11 cellular contexts compared by ENCODE assay signal in the genomic region with DNA sequence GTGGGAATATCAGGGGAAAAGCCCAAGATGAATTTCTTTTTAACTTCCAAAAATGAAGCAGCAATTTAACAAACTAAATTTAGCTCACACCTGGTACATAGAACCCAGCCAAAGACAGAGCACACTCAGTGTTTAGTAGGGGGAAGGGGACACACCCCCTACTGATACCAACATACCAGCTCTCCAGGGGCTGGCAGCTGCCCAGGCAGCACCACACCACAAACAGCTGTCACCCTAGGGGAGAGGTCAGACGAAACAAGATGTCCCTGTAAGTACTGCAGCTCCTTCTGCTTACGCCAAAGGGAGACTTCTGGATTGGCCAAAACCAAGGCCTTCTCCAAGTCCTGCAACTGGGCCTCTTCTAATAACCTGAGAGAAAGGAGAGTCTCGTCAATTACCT. TPM values are rescaled to one million over a fixed set of nuclear protein-coding genes. Genes with fewer than 3 reads are reported as not detected.
DNase-seq lines count a peak whose midpoint lies in the region; ATAC-seq, FAIRE-seq and TF ChIP-seq lines count a peak whose summit lies in the region.
"Had no signal": no experiment of that assay in that cellular context is flagged by ENCODE, and none has a peak within 500 bp of the region (broad histone marks: within the 10 kb centered on the region; RNA-seq: fewer than 3 reads in every experiment).

No MANE protein-coding gene starts in this region.

- H3K27ac ChIP-seq in CD4-positive, CD25-positive, alpha-beta regulatory T cell (ENCODE audit: insufficient read depth, low read length, poor library complexity, severe bottlenecking): no peak overlapping the region
- H3K27ac ChIP-seq: right lobe of liver had no signal

- no peaks in the 10 kb centered on the region for H3K9me3 Mint-ChIP-seq in CD4-positive, CD25-positive, alpha-beta regulatory T cell
- no peaks in the 10 kb centered on the region for H3K9me3 Mint-ChIP-seq in activated CD8-positive, alpha-beta T cell treated with anti-CD3 and anti-CD28 coated beads for 36 hours
- H3K9me3 Mint-ChIP-seq: naive B cell had no signal

- POLR2A ChIA-PET in activated CD8-positive, alpha-beta T cell treated with anti-CD3 and anti-CD28 coated beads for 36 hours (lab: Charles Lee): interaction anchor here (1.2 to 2.9 kb wide), 2 partner anchors 12 to 20 kb away, joined by 3 to 12 read pairs; no protein-coding TSS in a partner anchor

- no peak for TF ChIP-seq POLR2A in GM12891 (IDR thresholded peaks at IDR 0.05; ENCODE audit: low read depth, low read length)

- peak; percentile 20 for FAIRE-seq in GM12891 (lab: Jason Lieb, UNC)

- peaks cover 25% of the 10 kb centered on the region for H3K36me3 Mint-ChIP-seq in CD4-positive, CD25-positive, alpha-beta regulatory T cell
- H3K36me3 Mint-ChIP-seq in activated CD8-positive, alpha-beta T cell treated with anti-CD3 and anti-CD28 coated beads for 36 hours (ENCODE audit: low read depth): peaks cover 56% of the 10 kb centered on the region

- no peaks in the 10 kb centered on the region for H3K9me3 ChIP-seq in CD4-positive, CD25-positive, alpha-beta regulatory T cell (ENCODE audit: control insufficient read depth in 2 of 2, low read length in 2 of 2)
- H3K9me3 ChIP-seq: right lobe of liver had no signal

- peaks cover 16% of the 10 kb centered on the region for H3K4me1 ChIP-seq in CD4-positive, CD25-positive, alpha-beta regulatory T cell (ENCODE audit: control insufficient read depth, insufficient read depth, low read length, poor library complexity, severe bottlenecking)

- no peaks in the 10 kb centered on the region for H3K27me3 ChIP-seq in CD4-positive, CD25-positive, alpha-beta regulatory T cell (ENCODE audit: control insufficient read depth, insufficient read depth, low read length)
- H3K27me3 ChIP-seq: right lobe of liver had no signal

- peak overlapping the region; percentile 72 to 85 (median 80) for H3K4me3 Mint-ChIP-seq in CD4-positive, CD25-positive, alpha-beta regulatory T cell
- no peak overlapping the region for H3K4me3 Mint-ChIP-seq in activated CD8-positive, alpha-beta T cell treated with anti-CD3 and anti-CD28 coated beads for 36 hours

- CTCF ChIA-PET in activated CD8-positive, alpha-beta T cell treated with anti-CD3 and anti-CD28 coated beads for 36 hours (lab: Charles Lee): interaction anchor here (0.8 to 2.3 kb wide), 7 partner anchors 15 to 686 kb away, joined by 3 to 7 read pairs (median 3); partner anchors contain the start of gene MDN1

- no peak overlapping the region for H3K4me3 ChIP-seq in CD4-positive, CD25-positive, alpha-beta regulatory T cell (ENCODE audit: low read depth, low read length)
- H3K4me3 ChIP-seq: right lobe of liver had no signal

- peaks cover 39% of the 10 kb centered on the region for H3K36me3 ChIP-seq in CD4-positive, CD25-positive, alpha-beta regulatory T cell (ENCODE audit: control insufficient read depth, insufficient read depth, low read length)

- H3K27ac Mint-ChIP-seq in CD4-positive, CD25-positive, alpha-beta regulatory T cell: peak overlapping the region in 2 of 3 donors; percentile 70 to 74
- H3K27ac Mint-ChIP-seq in activated CD8-positive, alpha-beta T cell treated with anti-CD3 and anti-CD28 coated beads for 36 hours: peak overlapping the region; percentile 90

- no peak for TF ChIP-seq CTCF in activated CD8-positive, alpha-beta T cell treated with anti-CD3 and anti-CD28 coated beads for 36 hours (IDR thresholded peaks at IDR 0.05)

- no peak for DNase-seq in CD4-positive, CD25-positive, alpha-beta regulatory T cell
- no peak for DNase-seq in GM12891 (ENCODE audit: insufficient read length, low spot score)
- DNase-seq in activated CD8-positive, alpha-beta T cell treated with anti-CD3 and anti-CD28 coated beads for 36 hours: no peak
- DNase-seq in left ventricle myocardium superior: peak; percentile 85
- no peak for DNase-seq in NCI-H345 (lab: John Stamatoyannopoulos, UW)
- no peak for DNase-seq in ecto neural progenitor cell (ENCODE audit: low spot score)
- DNase-seq: activated T-cell treated with anti-CD3 and anti-CD28 coated beads, Interleukin-2, amount 50 U/mL, for 48 hours; naive B cell; SIG-M5 had no signal

- intact Hi-C loops in activated CD8-positive, alpha-beta T cell treated with anti-CD3 and anti-CD28 coated beads for 36 hours (cut with micrococcal nuclease): no loop called here
- intact Hi-C loops in left ventricle myocardium superior (cut with micrococcal nuclease): no loop called here

- peaks cover 20 to 32% (median 25%) of the 10 kb centered on the region in 4 donors for H3K4me1 Mint-ChIP-seq in CD4-positive, CD25-positive, alpha-beta regulatory T cell
- peaks cover 24% of the 10 kb centered on the region for H3K4me1 Mint-ChIP-seq in activated CD8-positive, alpha-beta T cell treated with anti-CD3 and anti-CD28 coated beads for 36 hours (ENCODE audit: low read depth)

- H3K27me3 Mint-ChIP-seq in CD4-positive, CD25-positive, alpha-beta regulatory T cell: no peaks in the 10 kb centered on the region
- no peaks in the 10 kb centered on the region for H3K27me3 Mint-ChIP-seq in activated CD8-positive, alpha-beta T cell treated with anti-CD3 and anti-CD28 coated beads for 36 hours
- H3K27me3 Mint-ChIP-seq: naive B cell had no signal

- ATAC-seq in CD4-positive, CD25-positive, alpha-beta regulatory T cell (ENCODE audit: low read depth in 2 of 2): no peak
- no peak for ATAC-seq in activated CD8-positive, alpha-beta T cell treated with anti-CD3 and anti-CD28 coated beads for 36 hours
- ATAC-seq in left ventricle myocardium superior (peak; percentile 99), HG03097 (IDR thresholded peaks at IDR 0.05; ENCODE audit: low FRiP score, unreplicated experiment) (no peak)

TF ChIP-seq in GM12891, 5 proteins besides CTCF, POLR2A, EP300 and RAD21:
- TF ChIP-seq POU2F2 (IDR thresholded peaks at IDR 0.05; ENCODE audit: low read depth, low read length) (no peak), PAX5 (IDR thresholded peaks at IDR 0.05; ENCODE audit: insufficient read depth, low read length, severe bottlenecking) (no peak), POLR2AphosphoS5 (IDR thresholded peaks at IDR 0.05; ENCODE audit: low read depth, low read length) (no peak), SPI1 (IDR thresholded peaks at IDR 0.05; ENCODE audit: low read depth, low read length) (no peak), TAF1 (IDR thresholded peaks at IDR 0.05; ENCODE audit: low read depth, low read length) (no peak)

RNA-seq across cellular contexts. Expression of gene MDN1, which starts 26.0 kb away (rescaled TPM):
- 49.2 TPM for total RNA-seq in CD4-positive, CD25-positive, alpha-beta regulatory T cell
- polyA plus RNA-seq in CD4-positive, CD25-positive, alpha-beta regulatory T cell: 1 to 10 TPM; 5.7 to 7.1 (median 6.3) TPM
- polyA plus RNA-seq in GM12891 (2012; ENCODE audit: low read depth, missing spikeins): 15.5 TPM
- total RNA-seq in activated CD8-positive, alpha-beta T cell treated with anti-CD3 and anti-CD28 coated beads for 36 hours: 10 to 100 TPM; 69.0 TPM
- total RNA-seq in left ventricle myocardium superior: 23.9 TPM

RNA-seq across cellular contexts. Expression of gene CASP8AP2, which starts 36.1 kb away (rescaled TPM):
- total RNA-seq in CD4-positive, CD25-positive, alpha-beta regulatory T cell: 30.8 TPM
- polyA plus RNA-seq in CD4-positive, CD25-positive, alpha-beta regulatory T cell: 10 to 100 TPM; 48.4 to 59.2 (median 52.8) TPM
- polyA plus RNA-seq in GM12891 (2012; ENCODE audit: low read depth, missing spikeins): 3.7 TPM
- total RNA-seq in activated CD8-positive, alpha-beta T cell treated with anti-CD3 and anti-CD28 coated beads for 36 hours: 10 to 100 TPM; 33.3 to 33.6 TPM
- total RNA-seq in left ventricle myocardium superior: 14.4 TPM
